In genomic region chr7:140015471-140015970, GRCh38 we compare ENCODE assay signal across 21 cellular contexts. TPM values are rescaled to one million over a fixed set of nuclear protein-coding genes. Genes with fewer than 3 reads are reported as not detected.
A peak's percentile ranks its signal among the peaks of the same experiment; 100 is the strongest.
DNase-seq lines count a peak whose midpoint lies in the region; ATAC-seq and TF ChIP-seq lines count a peak whose summit lies in the region.
"Had no signal": no experiment of that assay in that cellular context is flagged by ENCODE, and none has a peak within 500 bp of the region (broad histone marks: within the 10 kb centered on the region; RNA-seq: fewer than 3 reads in every experiment).

No MANE protein-coding gene starts in this region.

- no peaks in the 10 kb centered on the region for H3K36me3 ChIP-seq in upper lobe of right lung
- no peaks in the 10 kb centered on the region for H3K36me3 ChIP-seq in A673 (ENCODE audit: insufficient read depth, low read length, poor library complexity, severe bottlenecking)
- H3K36me3 ChIP-seq: BE2C had no signal

- no peaks in the 10 kb centered on the region for H3K27me3 Mint-ChIP-seq in activated naive CD8-positive, alpha-beta T cell treated with anti-CD3 and anti-CD28 coated beads, Interleukin-2, amount 50 U/mL, for 24 hours
- no peaks in the 10 kb centered on the region for H3K27me3 Mint-ChIP-seq in activated naive CD8-positive, alpha-beta T cell treated with anti-CD3 and anti-CD28 coated beads for 36 hours
- H3K27me3 Mint-ChIP-seq: CD4-positive, alpha-beta T cell; CD8-positive, alpha-beta memory T cell had no signal

- H3K27ac Mint-ChIP-seq in activated naive CD8-positive, alpha-beta T cell treated with anti-CD3 and anti-CD28 coated beads, Interleukin-2, amount 50 U/mL, for 24 hours, result no peak overlapping the region
- H3K27ac Mint-ChIP-seq in activated naive CD8-positive, alpha-beta T cell treated with anti-CD3 and anti-CD28 coated beads for 36 hours, result no peak overlapping the region
- H3K27ac Mint-ChIP-seq: CD4-positive, alpha-beta T cell had no signal

- no peaks in the 10 kb centered on the region for H3K27me3 ChIP-seq in upper lobe of right lung
- no peaks in the 10 kb centered on the region for H3K27me3 ChIP-seq in A673 (replicated peaks; ENCODE audit: insufficient read depth, low read depth, low read length, poor library complexity)
- H3K27me3 ChIP-seq: BE2C; BLaER1 treated with 17β-estradiol and CSF1 and Interleukin-3, amounts not matched to agents 10 nM and 100 nM had no signal

- intact Hi-C loops in upper lobe of right lung (cut with DNase I) (no loop called here), A673 (cut with micrococcal nuclease; ENCODE audit: unreplicated experiment) (no loop called here)

- TF ChIP-seq CTCF in upper lobe of right lung (IDR thresholded peaks at IDR 0.05) (no peak), A673 (conservative IDR thresholded peaks at IDR 0.05; ENCODE audit: low read depth, low read length) (no peak)

- no peaks in the 10 kb centered on the region for H3K9me3 Mint-ChIP-seq in activated naive CD8-positive, alpha-beta T cell treated with anti-CD3 and anti-CD28 coated beads, Interleukin-2, amount 50 U/mL, for 24 hours
- no peaks in the 10 kb centered on the region for H3K9me3 Mint-ChIP-seq in activated naive CD8-positive, alpha-beta T cell treated with anti-CD3 and anti-CD28 coated beads for 36 hours
- H3K9me3 Mint-ChIP-seq: CD4-positive, alpha-beta T cell; CD8-positive, alpha-beta memory T cell had no signal

- H3K36me3 Mint-ChIP-seq in activated naive CD8-positive, alpha-beta T cell treated with anti-CD3 and anti-CD28 coated beads, Interleukin-2, amount 50 U/mL, for 24 hours (ENCODE audit: low read depth), result no peaks in the 10 kb centered on the region
- no peaks in the 10 kb centered on the region for H3K36me3 Mint-ChIP-seq in activated naive CD8-positive, alpha-beta T cell treated with anti-CD3 and anti-CD28 coated beads for 36 hours

- no peak for DNase-seq in activated naive CD8-positive, alpha-beta T cell treated with anti-CD3 and anti-CD28 coated beads, Interleukin-2, amount 50 U/mL, for 24 hours
- no peak for DNase-seq in activated naive CD8-positive, alpha-beta T cell treated with anti-CD3 and anti-CD28 coated beads for 36 hours
- DNase-seq in 8988T (peak; percentile 1), mesenteric fat pad (ENCODE audit: low spot score) (peak; percentile 60), upper lobe of right lung (peak; percentile 56), A673 (ENCODE audit: low spot score) (no peak)
- DNase-seq: AML-193; BE2C; CD4-positive, alpha-beta T cell; CD8-positive, alpha-beta memory T cell; DMS 273 treated with DMSO at 0.1 percent for 48 hours; DMS79; EL; GDM1; GM23248; H7; HCEC 1CT had no signal

- no peaks in the 10 kb centered on the region for H3K4me1 Mint-ChIP-seq in activated naive CD8-positive, alpha-beta T cell treated with anti-CD3 and anti-CD28 coated beads, Interleukin-2, amount 50 U/mL, for 24 hours
- H3K4me1 Mint-ChIP-seq in activated naive CD8-positive, alpha-beta T cell treated with anti-CD3 and anti-CD28 coated beads for 36 hours, result no peaks in the 10 kb centered on the region
- H3K4me1 Mint-ChIP-seq: CD14-positive monocyte; CD8-positive, alpha-beta memory T cell had no signal

- no peak overlapping the region for H3K27ac ChIP-seq in upper lobe of right lung
- H3K27ac ChIP-seq in A673 (ENCODE audit: low read depth, low read length, poor library complexity, severe bottlenecking), result no peak overlapping the region
- H3K27ac ChIP-seq: BLaER1 treated with 17β-estradiol and CSF1 and Interleukin-3, amounts not matched to agents 10 nM and 100 nM; GM23248 had no signal

- ATAC-seq in activated naive CD8-positive, alpha-beta T cell treated with anti-CD3 and anti-CD28 coated beads, Interleukin-2, amount 50 U/mL, for 24 hours, result peak; percentile 16
- no peak for ATAC-seq in upper lobe of right lung
- no peak for ATAC-seq in HG03521 (IDR thresholded peaks at IDR 0.05; ENCODE audit: unreplicated experiment)
- ATAC-seq: GM12878 had no signal

- POLR2A ChIA-PET in A673 (lab: Charles Lee; ENCODE audit: low non-redundant PET), result no interaction called here

- BruUV-seq in A673 (replicated peaks; lab: Mats Ljungman, UMichigan), result no TSS peak

- CTCF ChIA-PET in A673 (lab: Charles Lee), result no interaction called here

- H3K4me1 ChIP-seq in upper lobe of right lung, result no peaks in the 10 kb centered on the region
- H3K4me1 ChIP-seq in A673 (ENCODE audit: insufficient read depth, low read length, poor library complexity, severe bottlenecking), result peaks cover 1% of the 10 kb centered on the region
- H3K4me1 ChIP-seq: BE2C had no signal

- no peak overlapping the region for H3K4me3 Mint-ChIP-seq in activated naive CD8-positive, alpha-beta T cell treated with anti-CD3 and anti-CD28 coated beads, Interleukin-2, amount 50 U/mL, for 24 hours
- no peak overlapping the region for H3K4me3 Mint-ChIP-seq in activated naive CD8-positive, alpha-beta T cell treated with anti-CD3 and anti-CD28 coated beads for 36 hours
- H3K4me3 Mint-ChIP-seq: CD14-positive monocyte; CD4-positive, alpha-beta T cell; CD8-positive, alpha-beta memory T cell had no signal

- no peak overlapping the region for H3K4me3 ChIP-seq in upper lobe of right lung
- H3K4me3 ChIP-seq in A673 (ENCODE audit: low read depth, low read length, poor library complexity, severe bottlenecking), result no peak overlapping the region
- H3K4me3 ChIP-seq: BLaER1 treated with 17β-estradiol and CSF1 and Interleukin-3, amounts not matched to agents 10 nM and 100 nM; GM12878; GM23248 had no signal

- H3K9me3 ChIP-seq in upper lobe of right lung, result no peaks in the 10 kb centered on the region
- no peaks in the 10 kb centered on the region for H3K9me3 ChIP-seq in A673 (ENCODE audit: low read depth, low read length, poor library complexity, severe bottlenecking)
- H3K9me3 ChIP-seq: BE2C; BLaER1 treated with 17β-estradiol and CSF1 and Interleukin-3, amounts not matched to agents 10 nM and 100 nM had no signal

RNA-seq across cellular contexts. Expression of gene PARP12, which starts 47.2 kb away (rescaled TPM):
- 10 to 100 TPM; 32.4 to 33.6 TPM for total RNA-seq in activated naive CD8-positive, alpha-beta T cell treated with anti-CD3 and anti-CD28 coated beads for 36 hours
- total RNA-seq in mesenteric fat pad (43.8 TPM), upper lobe of right lung (100 TPM), A673 (2021) (17.8 and 19.3 TPM in 2 replicates)

Comparison
In these comparisons a context has a peak if more than half of its experiments do, and no peak if none do; other contexts are left out.
1. DNase-seq: peak in 8988T (single experiment), mesenteric fat pad (single experiment) and upper lobe of right lung (single experiment); none in activated naive CD8-positive, alpha-beta T cell treated with anti-CD3 and anti-CD28 coated beads, Interleukin-2, amount 50 U/mL, for 24 hours (single experiment), activated naive CD8-positive, alpha-beta T cell treated with anti-CD3 and anti-CD28 coated beads for 36 hours (single experiment) and A673 (single experiment).